25 cellular contexts compared by ENCODE assay signal in the genomic region with DNA sequence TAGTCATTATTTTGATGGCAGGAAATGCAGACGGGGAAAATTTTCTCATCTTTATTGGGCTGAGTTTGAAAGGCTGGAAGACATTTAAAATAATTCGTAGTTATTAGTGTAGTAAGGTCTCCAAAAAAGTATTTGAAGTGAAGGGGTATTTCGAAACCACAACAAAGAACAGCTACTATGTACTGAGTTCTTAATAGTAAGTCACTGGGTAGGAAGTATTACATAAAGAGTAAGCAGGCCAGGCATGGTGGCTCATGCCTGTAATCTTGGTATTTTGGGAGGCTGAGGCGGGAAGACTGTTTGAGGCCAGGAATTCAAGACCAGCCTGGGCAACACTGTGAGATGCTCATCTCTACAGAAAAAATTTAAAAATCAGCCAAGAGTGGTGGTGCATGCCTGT.
A peak's percentile ranks its signal among the peaks of the same experiment; 100 is the strongest.
DNase-seq lines count a peak whose midpoint lies in the region; ATAC-seq, FAIRE-seq and TF ChIP-seq lines count a peak whose summit lies in the region.
"Had no signal": no experiment of that assay in that cellular context is flagged by ENCODE, and none has a peak within 500 bp of the region (broad histone marks: within the 10 kb centered on the region; RNA-seq: fewer than 3 reads in every experiment).

No MANE protein-coding gene starts in this region.

- ATAC-seq in HepG2, result no peak
- no peak for ATAC-seq in right lobe of liver
- no peak for ATAC-seq in HG02852 (IDR thresholded peaks at IDR 0.05; ENCODE audit: unreplicated experiment)
- ATAC-seq: GM12878, GM23338 had no signal

- H4K20me1 ChIP-seq in HepG2 (ENCODE audit: insufficient read depth, low read length) (no peaks in the 10 kb centered on the region), osteoblast (ENCODE audit: insufficient read depth, low read length) (no peaks in the 10 kb centered on the region)

- DNase-seq in HepG2 (ENCODE audit: low spot score) (no peak), right lobe of liver (no peak), epithelial cell of esophagus (ENCODE audit: low read depth) (peak; percentile 23), osteoblast (ENCODE audit: insufficient read length, low spot score, missing footprints) (no peak), DMS53 (lab: John Stamatoyannopoulos, UW) (no peak), colonic mucosa (no peak), GM12891 (ENCODE audit: insufficient read length, low spot score) (no peak)
- DNase-seq: BE2C; CD4-positive, CD25-positive, alpha-beta regulatory T cell; DMS79 treated with DMSO at 0.1 percent for 48 hours; Karpas-422; NCI-H1048; NCI-H1417 treated with DMSO at 0.1 percent for 48 hours; NCI-H187; NCI-H446; NCI-H526; OCI-M1 had no signal

- in situ Hi-C loops in HepG2 (cut with HindIII; ENCODE audit: extremely low pct_ligation_motif_present, low pct_unique_long_range_greater_than_20kb), result no loop called here

- H3K9ac ChIP-seq in HepG2 (ENCODE audit: insufficient read depth, low read depth, low read length) (no peak overlapping the region), colonic mucosa (ENCODE audit: low read depth in 2 of 2, low read length in 2 of 2) (no peak overlapping the region)

- H3K27me3 ChIP-seq in HepG2 (ENCODE audit: control insufficient read depth in 1 of 2, insufficient read depth in 2 of 2, low read length in 2 of 2) (no peaks in the 10 kb centered on the region), right lobe of liver (no peaks in the 10 kb centered on the region), osteoblast (ENCODE audit: insufficient read depth, low read length) (no peaks in the 10 kb centered on the region), colonic mucosa (no peaks in the 10 kb centered on the region)
- H3K27me3 ChIP-seq: BE2C, SJSA1 had no signal

- TF ChIP-seq EP300 in HepG2 (IDR thresholded peaks at IDR 0.05; ENCODE audit: low read depth in 2 of 2, low read length in 2 of 2) (no peak), HepG2 (CRISPR knock-in tag; IDR thresholded peaks at IDR 0.05; ENCODE audit: borderline replicate concordance) (no peak)

- no peaks in the 10 kb centered on the region for H3K79me2 ChIP-seq in HepG2 (ENCODE audit: insufficient read depth, low read length)
- no peaks in the 10 kb centered on the region for H3K79me2 ChIP-seq in osteoblast (ENCODE audit: insufficient read depth, low read length)

- CTCF ChIA-PET in HepG2 (lab: Yijun Ruan, JAX; ENCODE audit: low intra/inter-chr PET ratio, low total read pairs), result no interaction called here

- WGBS in HepG2 (ENCODE audit: low lambda C conversion rate), result 96% methylated on average over 4 of the region's 4 CpGs
- 83% methylated on average over 4 of the region's 4 CpGs for WGBS in right lobe of liver (ENCODE audit: insufficient coverage, low coverage, low lambda C conversion rate, missing lambda C conversion rate)

- TF ChIP-seq RAD21 in HepG2 (CRISPR knock-in tag; IDR thresholded peaks at IDR 0.05), result no peak

- FAIRE-seq in HepG2 (lab: Jason Lieb, UNC) (no peak), GM12891 (lab: Jason Lieb, UNC) (no peak)
- FAIRE-seq: A204.1, GM12878, HTR-8/SVneo, RCC 7860 had no signal

- no peaks in the 10 kb centered on the region for H3K36me3 ChIP-seq in HepG2 (replicated peaks in 1 of 2; ENCODE audit: control insufficient read depth in 1 of 2, insufficient read depth in 2 of 2, low read length in 2 of 2)
- H3K36me3 ChIP-seq in right lobe of liver, result no peaks in the 10 kb centered on the region
- no peaks in the 10 kb centered on the region for H3K36me3 ChIP-seq in osteoblast (ENCODE audit: insufficient read depth, low read length)
- no peaks in the 10 kb centered on the region for H3K36me3 ChIP-seq in colonic mucosa
- H3K36me3 ChIP-seq: BE2C, HAP-1, SJSA1 had no signal

- H2AFZ ChIP-seq in HepG2 (ENCODE audit: low read length) (no peak overlapping the region), osteoblast (ENCODE audit: low read length) (peak overlapping the region; percentile 1)
- H2AFZ ChIP-seq: GM23338 had no signal

- BruUV-seq in HepG2 (replicated peaks; lab: Mats Ljungman, UMichigan), result no TSS peak

- no peak overlapping the region for H3K4me3 ChIP-seq in HepG2 (replicated peaks in 1 of 3; ENCODE audit: insufficient read depth in 1 of 3, low read depth in 2 of 3, low read length in 3 of 3)
- H3K4me3 ChIP-seq in right lobe of liver, result no peak overlapping the region
- H3K4me3 ChIP-seq in epithelial cell of esophagus (ENCODE audit: low read length), result no peak overlapping the region
- no peak overlapping the region for H3K4me3 ChIP-seq in osteoblast (ENCODE audit: insufficient read depth, low read length)
- no peak overlapping the region for H3K4me3 ChIP-seq in colonic mucosa
- H3K4me3 ChIP-seq: GM12878, GM23338, HAP-1, SJSA1 had no signal

- H3K4me1 ChIP-seq in HepG2 (ENCODE audit: insufficient read depth, low read length) (no peaks in the 10 kb centered on the region), right lobe of liver (peaks cover 0 to 3% (median under 1%) of the 10 kb centered on the region in 4 donors), osteoblast (ENCODE audit: insufficient read depth, low read length) (peaks cover 18% of the 10 kb centered on the region), colonic mucosa (no peaks in the 10 kb centered on the region)
- H3K4me1 ChIP-seq: BE2C, HAP-1 had no signal

- TF ChIP-seq CTCF in HepG2 (CRISPR knock-in tag; IDR thresholded peaks at IDR 0.05) (no peak), right lobe of liver (IDR thresholded peaks at IDR 0.05) (no peak), epithelial cell of esophagus (IDR thresholded peaks at IDR 0.05; ENCODE audit: insufficient read depth, low read depth, low read length, missing control alignments) (no peak), osteoblast (IDR thresholded peaks at IDR 0.05; ENCODE audit: extremely low read depth, low read depth, low read length) (no peak), colonic mucosa (IDR thresholded peaks at IDR 0.05) (no peak)

- H3K9me3 ChIP-seq in HepG2 (ENCODE audit: low read length) (no peaks in the 10 kb centered on the region), right lobe of liver (no peaks in the 10 kb centered on the region), osteoblast (ENCODE audit: low read depth, low read length) (no peaks in the 10 kb centered on the region), colonic mucosa (no peaks in the 10 kb centered on the region)
- H3K9me3 ChIP-seq: BE2C, HAP-1, SJSA1 had no signal

- intact Hi-C loops in HepG2 (cut with micrococcal nuclease; ENCODE audit: unreplicated experiment) (no loop called here), right lobe of liver (cut with DNase I) (no loop called here), colonic mucosa (cut with DNase I) (no loop called here)

- POLR2A ChIA-PET in HepG2 (lab: Yijun Ruan, JAX), result interaction anchor here (0.5 to 0.8 kb wide), 2 partner anchors 69 to 361 kb away, joined by 3 read pairs; no protein-coding TSS in a partner anchor

- no peak overlapping the region for H3K27ac ChIP-seq in HepG2 (ENCODE audit: extremely low read length, insufficient read depth, low read length)
- no peak overlapping the region for H3K27ac ChIP-seq in right lobe of liver
- no peak overlapping the region for H3K27ac ChIP-seq in osteoblast (ENCODE audit: low read depth, low read length)
- H3K27ac ChIP-seq in colonic mucosa, result no peak overlapping the region
- H3K27ac ChIP-seq: SJSA1 had no signal

- TF ChIP-seq POLR2A in HepG2 (IDR thresholded peaks at IDR 0.05; ENCODE audit: insufficient read depth in 1 of 2, low read depth in 2 of 2, low read length in 2 of 2) (no peak), right lobe of liver (IDR thresholded peaks at IDR 0.05) (no peak), GM12891 (IDR thresholded peaks at IDR 0.05; ENCODE audit: low read depth, low read length) (no peak)

- H3K4me2 ChIP-seq in HepG2 (ENCODE audit: low read depth, low read length) (no peak overlapping the region), osteoblast (ENCODE audit: insufficient read depth, low read length) (no peak overlapping the region)
- H3K4me2 ChIP-seq: GM23338 had no signal

TF ChIP-seq in HepG2, 621 proteins besides CTCF, POLR2A, EP300 and RAD21:
- TF ChIP-seq, protein P1, sequence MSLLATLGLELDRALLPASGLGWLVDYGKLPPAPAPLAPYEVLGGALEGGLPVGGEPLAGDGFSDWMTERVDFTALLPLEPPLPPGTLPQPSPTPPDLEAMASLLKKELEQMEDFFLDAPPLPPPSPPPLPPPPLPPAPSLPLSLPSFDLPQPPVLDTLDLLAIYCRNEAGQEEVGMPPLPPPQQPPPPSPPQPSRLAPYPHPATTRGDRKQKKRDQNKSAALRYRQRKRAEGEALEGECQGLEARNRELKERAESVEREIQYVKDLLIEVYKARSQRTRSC (CRISPR knock-in tag; IDR thresholded peaks at IDR 0.05; ENCODE audit: low read depth), result no peak
- peak; percentile 48 for TF ChIP-seq CEBPB (IDR thresholded peaks at IDR 0.05; ENCODE audit: borderline replicate concordance, low read depth, low read length)

TF ChIP-seq in GM12891, 5 proteins besides CTCF, POLR2A, EP300 and RAD21:
- TF ChIP-seq SPI1 (IDR thresholded peaks at IDR 0.05; ENCODE audit: low read depth, low read length) (no peak), PAX5 (IDR thresholded peaks at IDR 0.05; ENCODE audit: insufficient read depth, low read length, severe bottlenecking) (no peak), POU2F2 (IDR thresholded peaks at IDR 0.05; ENCODE audit: low read depth, low read length) (no peak), TAF1 (IDR thresholded peaks at IDR 0.05; ENCODE audit: low read depth, low read length) (no peak), POLR2AphosphoS5 (IDR thresholded peaks at IDR 0.05; ENCODE audit: low read depth, low read length) (no peak)
